Comparison of ENCODE assay signal across 2 cellular contexts in genomic region chr20:9214676-9215075, GRCh38.
TF ChIP-seq lines count a peak whose summit lies in the region.

No MANE protein-coding gene starts in this region.

TF ChIP-seq in IMR-90, 13 proteins besides CTCF, POLR2A, EP300 and RAD21:
- TF ChIP-seq, protein P1, sequence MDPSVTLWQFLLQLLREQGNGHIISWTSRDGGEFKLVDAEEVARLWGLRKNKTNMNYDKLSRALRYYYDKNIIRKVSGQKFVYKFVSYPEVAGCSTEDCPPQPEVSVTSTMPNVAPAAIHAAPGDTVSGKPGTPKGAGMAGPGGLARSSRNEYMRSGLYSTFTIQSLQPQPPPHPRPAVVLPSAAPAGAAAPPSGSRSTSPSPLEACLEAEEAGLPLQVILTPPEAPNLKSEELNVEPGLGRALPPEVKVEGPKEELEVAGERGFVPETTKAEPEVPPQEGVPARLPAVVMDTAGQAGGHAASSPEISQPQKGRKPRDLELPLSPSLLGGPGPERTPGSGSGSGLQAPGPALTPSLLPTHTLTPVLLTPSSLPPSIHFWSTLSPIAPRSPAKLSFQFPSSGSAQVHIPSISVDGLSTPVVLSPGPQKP (IDR thresholded peaks at IDR 0.05; ENCODE audit: borderline replicate concordance, low read depth, low read length): no peak
- TF ChIP-seq FOS (IDR thresholded peaks at IDR 0.05; ENCODE audit: low read depth, low read length) (no peak; the same call in 1 of the 2 replicates), NFE2L2 (IDR thresholded peaks at IDR 0.05; ENCODE audit: low read depth, low read length) (no peak), CEBPB (IDR thresholded peaks at IDR 0.05; ENCODE audit: low read depth, low read length) (peak; percentile 99), RCOR1 (IDR thresholded peaks at IDR 0.05; ENCODE audit: insufficient replicate concordance, low read length) (no peak), MXI1 (IDR thresholded peaks at IDR 0.05; ENCODE audit: borderline replicate concordance, low read depth, low read length) (no peak), MAZ (IDR thresholded peaks at IDR 0.05; ENCODE audit: borderline replicate concordance, low read depth, low read length) (no peak), SMC3 (IDR thresholded peaks at IDR 0.05; ENCODE audit: low read depth, low read length) (no peak), RFX5 (IDR thresholded peaks at IDR 0.05; ENCODE audit: low read depth, low read length) (no peak), MAFK (IDR thresholded peaks at IDR 0.05; ENCODE audit: low read depth, low read length) (peak; percentile 31; the same call in 1 of the 2 replicates), CHD1 (IDR thresholded peaks at IDR 0.05; ENCODE audit: low read depth, low read length) (no peak), BHLHE40 (IDR thresholded peaks at IDR 0.05; ENCODE audit: low read depth, low read length) (no peak; the same call in 1 of the 2 replicates)
- TF ChIP-seq, protein P2, sequence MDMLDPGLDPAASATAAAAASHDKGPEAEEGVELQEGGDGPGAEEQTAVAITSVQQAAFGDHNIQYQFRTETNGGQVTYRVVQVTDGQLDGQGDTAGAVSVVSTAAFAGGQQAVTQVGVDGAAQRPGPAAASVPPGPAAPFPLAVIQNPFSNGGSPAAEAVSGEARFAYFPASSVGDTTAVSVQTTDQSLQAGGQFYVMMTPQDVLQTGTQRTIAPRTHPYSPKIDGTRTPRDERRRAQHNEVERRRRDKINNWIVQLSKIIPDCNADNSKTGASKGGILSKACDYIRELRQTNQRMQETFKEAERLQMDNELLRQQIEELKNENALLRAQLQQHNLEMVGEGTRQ (IDR thresholded peaks at IDR 0.05; ENCODE audit: low read depth, low read length): no peak

TF ChIP-seq in K562, 482 proteins besides CTCF, POLR2A, EP300 and RAD21 (continued from another document):
- TF ChIP-seq, protein P3, sequence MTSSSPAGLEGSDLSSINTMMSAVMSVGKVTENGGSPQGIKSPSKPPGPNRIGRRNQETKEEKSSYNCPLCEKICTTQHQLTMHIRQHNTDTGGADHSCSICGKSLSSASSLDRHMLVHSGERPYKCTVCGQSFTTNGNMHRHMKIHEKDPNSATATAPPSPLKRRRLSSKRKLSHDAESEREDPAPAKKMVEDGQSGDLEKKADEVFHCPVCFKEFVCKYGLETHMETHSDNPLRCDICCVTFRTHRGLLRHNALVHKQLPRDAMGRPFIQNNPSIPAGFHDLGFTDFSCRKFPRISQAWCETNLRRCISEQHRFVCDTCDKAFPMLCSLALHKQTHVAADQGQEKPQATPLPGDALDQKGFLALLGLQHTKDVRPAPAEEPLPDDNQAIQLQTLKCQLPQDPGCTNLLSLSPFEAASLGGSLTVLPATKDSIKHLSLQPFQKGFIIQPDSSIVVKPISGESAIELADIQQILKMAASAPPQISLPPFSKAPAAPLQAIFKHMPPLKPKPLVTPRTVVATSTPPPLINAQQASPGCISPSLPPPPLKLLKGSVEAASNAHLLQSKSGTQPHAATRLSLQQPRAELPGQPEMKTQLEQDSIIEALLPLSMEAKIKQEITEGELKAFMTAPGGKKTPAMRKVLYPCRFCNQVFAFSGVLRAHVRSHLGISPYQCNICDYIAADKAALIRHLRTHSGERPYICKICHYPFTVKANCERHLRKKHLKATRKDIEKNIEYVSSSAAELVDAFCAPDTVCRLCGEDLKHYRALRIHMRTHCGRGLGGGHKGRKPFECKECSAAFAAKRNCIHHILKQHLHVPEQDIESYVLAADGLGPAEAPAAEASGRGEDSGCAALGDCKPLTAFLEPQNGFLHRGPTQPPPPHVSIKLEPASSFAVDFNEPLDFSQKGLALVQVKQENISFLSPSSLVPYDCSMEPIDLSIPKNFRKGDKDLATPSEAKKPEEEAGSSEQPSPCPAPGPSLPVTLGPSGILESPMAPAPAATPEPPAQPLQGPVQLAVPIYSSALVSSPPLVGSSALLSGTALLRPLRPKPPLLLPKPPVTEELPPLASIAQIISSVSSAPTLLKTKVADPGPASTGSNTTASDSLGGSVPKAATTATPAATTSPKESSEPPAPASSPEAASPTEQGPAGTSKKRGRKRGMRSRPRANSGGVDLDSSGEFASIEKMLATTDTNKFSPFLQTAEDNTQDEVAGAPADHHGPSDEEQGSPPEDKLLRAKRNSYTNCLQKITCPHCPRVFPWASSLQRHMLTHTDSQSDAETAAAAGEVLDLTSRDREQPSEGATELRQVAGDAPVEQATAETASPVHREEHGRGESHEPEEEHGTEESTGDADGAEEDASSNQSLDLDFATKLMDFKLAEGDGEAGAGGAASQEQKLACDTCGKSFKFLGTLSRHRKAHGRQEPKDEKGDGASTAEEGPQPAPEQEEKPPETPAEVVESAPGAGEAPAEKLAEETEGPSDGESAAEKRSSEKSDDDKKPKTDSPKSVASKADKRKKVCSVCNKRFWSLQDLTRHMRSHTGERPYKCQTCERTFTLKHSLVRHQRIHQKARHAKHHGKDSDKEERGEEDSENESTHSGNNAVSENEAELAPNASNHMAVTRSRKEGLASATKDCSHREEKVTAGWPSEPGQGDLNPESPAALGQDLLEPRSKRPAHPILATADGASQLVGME (CRISPR knock-in tag; IDR thresholded peaks at IDR 0.05): no peak
